In genomic region chr12:119456824-119457223, GRCh38 we compare ENCODE assay signal across 17 cellular contexts.
A peak's percentile ranks its signal among the peaks of the same experiment; 100 is the strongest.
DNase-seq lines count a peak whose midpoint lies in the region; ATAC-seq, FAIRE-seq and TF ChIP-seq lines count a peak whose summit lies in the region.
"Had no signal": no experiment of that assay in that cellular context is flagged by ENCODE, and none has a peak within 500 bp of the region (broad histone marks: within the 10 kb centered on the region; RNA-seq: fewer than 3 reads in every experiment).

No MANE protein-coding gene starts in this region.

- no peak overlapping the region for H3K23ac ChIP-seq in mesendoderm (ENCODE audit: low read length)

- in situ Hi-C loops in K562 (cut with MboI) = no loop called here

- TF ChIP-seq EP300 in K562 (IDR thresholded peaks at IDR 0.05; ENCODE audit: low read length) = no peak

- no peaks in the 10 kb centered on the region for H3K79me1 ChIP-seq in mesendoderm (ENCODE audit: low read length)

- ATAC-seq in K562 (no peak), HG02571 (IDR thresholded peaks at IDR 0.05; ENCODE audit: unreplicated experiment) (no peak)

- no peak for TF ChIP-seq POLR2A in K562 (conservative IDR thresholded peaks at IDR 0.05)

- no peak overlapping the region for H3K18ac ChIP-seq in mesendoderm (ENCODE audit: low read length)

- H3K27me3 ChIP-seq in HUES64 (ENCODE audit: insufficient read depth, low read length) = no peaks in the 10 kb centered on the region
- no peaks in the 10 kb centered on the region for H3K27me3 ChIP-seq in K562 (ENCODE audit: control insufficient read depth in 2 of 2, insufficient read depth in 2 of 2, low read length in 2 of 2)
- no peaks in the 10 kb centered on the region for H3K27me3 ChIP-seq in mesendoderm (ENCODE audit: insufficient read depth, low read length, poor library complexity)

- no peak overlapping the region for H2AFZ ChIP-seq in K562 (ENCODE audit: low read depth, low read length)
- H2AFZ ChIP-seq: GM23248 had no signal

- POLR2A ChIA-PET in K562 (lab: Yijun Ruan, JAX) = no interaction called here

- BruUV-seq in K562 (replicated peaks; lab: Mats Ljungman, UMichigan) = no TSS peak

- H2BK5ac ChIP-seq in mesendoderm (ENCODE audit: low read length) = no peak overlapping the region

- no peak overlapping the region for H2AK5ac ChIP-seq in mesendoderm (ENCODE audit: low read length)

- H2BK15ac ChIP-seq in mesendoderm (replicated peaks; ENCODE audit: low read depth) = no peak overlapping the region

- no peaks in the 10 kb centered on the region for H3K9me1 ChIP-seq in K562 (ENCODE audit: control insufficient read depth, insufficient read depth, low read length)

- 89% methylated on average over 3 of the region's 3 CpGs for WGBS in HUES64
- 0% methylated on average over 3 of the region's 3 CpGs for WGBS in K562 (ENCODE audit: insufficient coverage, low coverage, missing lambda C conversion rate)
- no CpG with 5 or more reads among the region's 3 CpGs for WGBS in mesendoderm (ENCODE audit: extremely low coverage, insufficient coverage, low lambda C conversion rate)

- H3K9ac ChIP-seq in HUES64 (ENCODE audit: low read depth, low read length) (no peak overlapping the region), K562 (ENCODE audit: insufficient read depth in 1 of 2, low read depth in 2 of 2, low read length in 2 of 2) (no peak overlapping the region), mesendoderm (ENCODE audit: low read length) (no peak overlapping the region)
- H3K9ac ChIP-seq: GM23248 had no signal

- no peak for TF ChIP-seq CTCF in K562 (IDR thresholded peaks at IDR 0.05 in 2 of 3, conservative IDR thresholded peaks at IDR 0.05 in 1 of 3; ENCODE audit: insufficient read depth in 2 of 3, low read depth in 1 of 3, low read length in 3 of 3)

- FAIRE-seq in K562 (lab: Jason Lieb, UNC) = no peak
- FAIRE-seq: GM12891, H54 had no signal

- H3K79me2 ChIP-seq in K562 (ENCODE audit: control insufficient read depth, insufficient read depth, low read length) (no peaks in the 10 kb centered on the region), mesendoderm (ENCODE audit: control insufficient read depth, insufficient read depth, low read length) (no peaks in the 10 kb centered on the region)

- H3K36me3 ChIP-seq in HUES64 (ENCODE audit: insufficient read depth, low read length) (no peaks in the 10 kb centered on the region), K562 (ENCODE audit: control insufficient read depth, insufficient read depth, low read length) (no peaks in the 10 kb centered on the region), mesendoderm (ENCODE audit: control insufficient read depth, insufficient read depth, low read length) (no peaks in the 10 kb centered on the region)
- H3K36me3 ChIP-seq: HAP-1 had no signal

- H3K9me3 ChIP-seq in HUES64 (ENCODE audit: insufficient read depth, low read depth, low read length) (peaks cover 5% of the 10 kb centered on the region), K562 (replicated peaks; ENCODE audit: control insufficient read depth, insufficient read depth, low read depth, low read length) (no peaks in the 10 kb centered on the region)
- H3K9me3 ChIP-seq: HAP-1 had no signal

- H3K4ac ChIP-seq in mesendoderm (ENCODE audit: low read depth, low read length) = no peak overlapping the region

- DNase-seq in K562 (ENCODE audit: extremely low read depth in 1 of 4, low spot score in 3 of 4) = no peak
- no peak for DNase-seq in mesendoderm
- no peak for DNase-seq in epidermal melanocyte (ENCODE audit: insufficient read length, low spot score)
- no peak for DNase-seq in activated CD4-positive, alpha-beta T cell treated with anti-CD3 and anti-CD28 coated beads for 1 hour
- DNase-seq: C1 segment of cervical spinal cord; Calu3; CD4-positive, alpha-beta memory T cell; COR-L47; DMS79 treated with DMSO at 0.1 percent for 48 hours; GF-D8; GM23248; HFFc6 had no signal

- H4K20me1 ChIP-seq in K562 (replicated peaks; ENCODE audit: control insufficient read depth, insufficient read depth, low read length) = no peaks in the 10 kb centered on the region; the same call in 1 of the 2 replicates

- H3K4me1 ChIP-seq in HUES64 (ENCODE audit: insufficient read depth, low read length) = peaks cover 14% of the 10 kb centered on the region
- H3K4me1 ChIP-seq in K562 (replicated peaks in 1 of 2; ENCODE audit: control insufficient read depth in 2 of 2, insufficient read depth in 2 of 2, low read length in 2 of 2) = no peaks in the 10 kb centered on the region
- peaks cover 6% of the 10 kb centered on the region for H3K4me1 ChIP-seq in mesendoderm (ENCODE audit: control insufficient read depth, low read depth, low read length)
- H3K4me1 ChIP-seq: HAP-1 had no signal

- H3K27ac ChIP-seq in HUES64 (ENCODE audit: low read depth, low read length) = peak overlapping the region; percentile 49
- no peak overlapping the region for H3K27ac ChIP-seq in K562 (ENCODE audit: extremely low read depth, low read depth, low read length)
- peak overlapping the region; percentile 8 for H3K27ac ChIP-seq in mesendoderm (ENCODE audit: low read depth, low read length)
- H3K27ac ChIP-seq: GM23248 had no signal

- H3K56ac ChIP-seq in mesendoderm (ENCODE audit: low read length) = no peak overlapping the region

- H3K4me2 ChIP-seq in K562 (ENCODE audit: insufficient read depth, low read length) (no peak overlapping the region), mesendoderm (ENCODE audit: low read length) (no peak overlapping the region)

- CTCF ChIA-PET in K562 (lab: Yijun Ruan, JAX; ENCODE audit: low intra/inter-chr PET ratio) = no interaction called here

- H4K8ac ChIP-seq in mesendoderm (ENCODE audit: low read depth, low read length) = no peak overlapping the region

- TF ChIP-seq RAD21 in K562 (CRISPR knock-in tag; conservative IDR thresholded peaks at IDR 0.05 in 1 of 2, IDR thresholded peaks at IDR 0.05 in 1 of 2) = no peak

- no peak overlapping the region for H3K4me3 ChIP-seq in HUES64 (ENCODE audit: low read length)
- H3K4me3 ChIP-seq in K562 = no peak overlapping the region
- H3K4me3 ChIP-seq in mesendoderm (ENCODE audit: low read length) = no peak overlapping the region
- H3K4me3 ChIP-seq: GM23248, HAP-1 had no signal

- intact Hi-C loops in K562 (cut with micrococcal nuclease) = no loop called here

- no peak overlapping the region for H2BK120ac ChIP-seq in mesendoderm (ENCODE audit: low read depth, low read length)

- no peak overlapping the region for H4K5ac ChIP-seq in mesendoderm (ENCODE audit: low read length)

TF ChIP-seq in K562, 482 proteins besides CTCF, POLR2A, EP300 and RAD21 (continues in another document):
- no peak for TF ChIP-seq ELF2 (CRISPR knock-in tag; IDR thresholded peaks at IDR 0.05)
- TF ChIP-seq PHF20 (IDR thresholded peaks at IDR 0.05; ENCODE audit: partially characterized antibody) = no peak
- no peak for TF ChIP-seq XRCC3 (IDR thresholded peaks at IDR 0.05)
- no peak for TF ChIP-seq ZNF740 (CRISPR knock-in tag; IDR thresholded peaks at IDR 0.05)
- TF ChIP-seq ZNF740 (tag; IDR thresholded peaks at IDR 0.05) = peak in 1 of 2 experiments; percentile 69; a peak in 1 of 4 replicates
- no peak for TF ChIP-seq MCM3 (IDR thresholded peaks at IDR 0.05)
- TF ChIP-seq BCOR (IDR thresholded peaks at IDR 0.05) = no peak
- TF ChIP-seq MAFF (IDR thresholded peaks at IDR 0.05; ENCODE audit: low read length) = no peak
- TF ChIP-seq CREBBP (IDR thresholded peaks at IDR 0.05; ENCODE audit: low read depth, low read length) = no peak
- no peak for TF ChIP-seq NFXL1 (CRISPR knock-in tag; IDR thresholded peaks at IDR 0.05)
- TF ChIP-seq IRF9 (tag; IDR thresholded peaks at IDR 0.05) = no peak
- TF ChIP-seq YBX1 (IDR thresholded peaks at IDR 0.05) = no peak
- no peak for TF ChIP-seq EGR1 (conservative IDR thresholded peaks at IDR 0.05)
- no peak for TF ChIP-seq ZBTB26 (CRISPR knock-in tag; IDR thresholded peaks at IDR 0.05)
- TF ChIP-seq ESRRA (IDR thresholded peaks at IDR 0.05; ENCODE audit: borderline replicate concordance, low read depth) = peak; percentile 34; the same call in 1 of the 2 replicates
- no peak for TF ChIP-seq HDAC2 (IDR thresholded peaks at IDR 0.05)
- TF ChIP-seq POLR2H (tag; IDR thresholded peaks at IDR 0.05; ENCODE audit: low read depth) = no peak
